ENCODE assay signal across 30 cellular contexts in genomic region chr3:10747341-10747740, GRCh38.
"Had no signal": no experiment of that assay in that cellular context is flagged by ENCODE, and none has a peak within 500 bp of the region (broad histone marks: within the 10 kb centered on the region; RNA-seq: fewer than 3 reads in every experiment).

No MANE protein-coding gene starts in this region.

- H3K36me3 ChIP-seq: left lung, lower lobe of right lung, pancreas, prostate gland, sigmoid colon, spleen, suprapubic skin, thoracic aorta, tibial artery, uterus had no signal

- H3K9me3 Mint-ChIP-seq: immature natural killer cell; naive thymus-derived CD8-positive, alpha-beta T cell; nephron; neural crest cell; stimulated activated effector memory CD8-positive, alpha-beta T cell treated with anti-CD3 and anti-CD28 coated beads, Interleukin-12 subunit alpha, Interleukin-12 subunit beta, amount 100 ng/mL, for 72 hours; stimulated activated naive CD8-positive, alpha-beta T cell treated with anti-CD3 and anti-CD28 coated beads, Interleukin-15, Interleukin-2, amounts not matched to agents 100 ng/mL and 50 ng/mL, for 24 hours had no signal

- H3K27ac ChIP-seq: left lung, lower lobe of right lung, pancreas, prostate gland, sigmoid colon, spleen, suprapubic skin, thoracic aorta, tibial artery, uterus had no signal

- H3K4me3 ChIP-seq: left lung, lower lobe of right lung, pancreas, prostate gland, sigmoid colon, spleen, suprapubic skin, thoracic aorta, tibial artery, uterus had no signal

- H3K9me3 ChIP-seq: left lung, lower lobe of right lung, pancreas, prostate gland, sigmoid colon, spleen, suprapubic skin, thoracic aorta, tibial artery, uterus had no signal

- ATAC-seq: left colon; left lung; lower lobe of right lung; naive thymus-derived CD8-positive, alpha-beta T cell; pancreas; right cardiac atrium; stimulated activated effector memory CD8-positive, alpha-beta T cell treated with anti-CD3 and anti-CD28 coated beads, Interleukin-12 subunit alpha, Interleukin-12 subunit beta, amount 100 ng/mL, for 72 hours had no signal

- H3K4me1 ChIP-seq: left lung, lower lobe of right lung, pancreas, prostate gland, sigmoid colon, spleen, suprapubic skin, tibial artery, uterus had no signal

- H3K4me3 Mint-ChIP-seq: immature natural killer cell; naive thymus-derived CD8-positive, alpha-beta T cell; nephron; neural crest cell; stimulated activated effector memory CD8-positive, alpha-beta T cell treated with anti-CD3 and anti-CD28 coated beads, Interleukin-12 subunit alpha, Interleukin-12 subunit beta, amount 100 ng/mL, for 72 hours; stimulated activated naive CD8-positive, alpha-beta T cell treated with anti-CD3 and anti-CD28 coated beads, Interleukin-15, Interleukin-2, amounts not matched to agents 100 ng/mL and 50 ng/mL, for 24 hours had no signal

- FAIRE-seq: islet of Langerhans, kidney, pancreas, small intestine had no signal

- H3K27me3 ChIP-seq: uterus had no signal

- DNase-seq: hypothalamus; immature natural killer cell; kidney; left colon; left lung; lower lobe of right lung; mammary epithelial cell; mesenchymal stem cell; naive thymus-derived CD8-positive, alpha-beta T cell; nucleus accumbens; pancreas; posterior cingulate gyrus; retina; right cardiac atrium; sigmoid colon; small intestine; spleen; stimulated activated CD4-positive, alpha-beta T cell treated with anti-CD3 and anti-CD28 coated beads, Interleukin-4, amount 100 ng/mL, for 24 hours; stimulated activated naive CD4-positive, alpha-beta T cell; tibial artery; trophoblast cell; uterus had no signal

- H3K4me1 Mint-ChIP-seq: immature natural killer cell; naive thymus-derived CD8-positive, alpha-beta T cell; nephron; neural crest cell; stimulated activated effector memory CD8-positive, alpha-beta T cell treated with anti-CD3 and anti-CD28 coated beads, Interleukin-12 subunit alpha, Interleukin-12 subunit beta, amount 100 ng/mL, for 72 hours had no signal

- H3K27ac Mint-ChIP-seq: immature natural killer cell; nephron; stimulated activated effector memory CD8-positive, alpha-beta T cell treated with anti-CD3 and anti-CD28 coated beads, Interleukin-12 subunit alpha, Interleukin-12 subunit beta, amount 100 ng/mL, for 72 hours; stimulated activated naive CD8-positive, alpha-beta T cell treated with anti-CD3 and anti-CD28 coated beads, Interleukin-15, Interleukin-2, amounts not matched to agents 100 ng/mL and 50 ng/mL, for 24 hours had no signal

- H3K36me3 Mint-ChIP-seq: immature natural killer cell; naive thymus-derived CD8-positive, alpha-beta T cell; stimulated activated effector memory CD8-positive, alpha-beta T cell treated with anti-CD3 and anti-CD28 coated beads, Interleukin-12 subunit alpha, Interleukin-12 subunit beta, amount 100 ng/mL, for 72 hours had no signal
